Comparison of ENCODE assay signal across 1 cellular context in genomic region chrX:131201986-131202385, GRCh38.
A peak's percentile ranks its signal among the peaks of the same experiment; 100 is the strongest.
TF ChIP-seq lines count a peak whose summit lies in the region.

No MANE protein-coding gene starts in this region.

TF ChIP-seq in HepG2, 621 proteins besides CTCF, POLR2A, EP300 and RAD21 (continued from another document and continues in another):
- TF ChIP-seq ZUFSP (CRISPR knock-in tag; IDR thresholded peaks at IDR 0.05; ENCODE audit: borderline replicate concordance) (no peak), POGZ (CRISPR knock-in tag; IDR thresholded peaks at IDR 0.05) (0 out of 2 replicates have a peak, but pooled peaks have one; percentile 20), HNF4G (IDR thresholded peaks at IDR 0.05; ENCODE audit: borderline replicate concordance, low read depth, low read length) (peak; percentile 22; the same call in 1 of the 2 replicates), HNF4G (CRISPR knock-in tag; IDR thresholded peaks at IDR 0.05; ENCODE audit: borderline replicate concordance, low read depth) (no peak), TOE1 (CRISPR knock-in tag; IDR thresholded peaks at IDR 0.05) (no peak), ZNF280B (CRISPR knock-in tag; IDR thresholded peaks at IDR 0.05; ENCODE audit: borderline replicate concordance) (no peak), SMYD3 (CRISPR knock-in tag; IDR thresholded peaks at IDR 0.05) (no peak), ZNF619 (CRISPR knock-in tag; IDR thresholded peaks at IDR 0.05) (no peak), CBFB (CRISPR knock-in tag; IDR thresholded peaks at IDR 0.05) (no peak), ZNF280D (CRISPR knock-in tag; IDR thresholded peaks at IDR 0.05) (no peak), ZBTB4 (CRISPR knock-in tag; IDR thresholded peaks at IDR 0.05; ENCODE audit: borderline replicate concordance) (no peak), SSRP1 (CRISPR knock-in tag; IDR thresholded peaks at IDR 0.05) (no peak), ZNF20 (CRISPR knock-in tag; IDR thresholded peaks at IDR 0.05) (no peak), MAFG (CRISPR knock-in tag; IDR thresholded peaks at IDR 0.05) (no peak), PATZ1 (CRISPR knock-in tag; IDR thresholded peaks at IDR 0.05) (0 out of 2 replicates have a peak, but pooled peaks have one; percentile 20), SIX4 (CRISPR knock-in tag; IDR thresholded peaks at IDR 0.05) (no peak), STAG1 (CRISPR knock-in tag; IDR thresholded peaks at IDR 0.05) (no peak), ATF5 (CRISPR knock-in tag; IDR thresholded peaks at IDR 0.05; ENCODE audit: low read depth) (no peak), ARNT2 (CRISPR knock-in tag; IDR thresholded peaks at IDR 0.05; ENCODE audit: low read depth) (no peak), THYN1 (CRISPR knock-in tag; IDR thresholded peaks at IDR 0.05; ENCODE audit: borderline replicate concordance, low read depth) (no peak), CHD4 (IDR thresholded peaks at IDR 0.05; ENCODE audit: borderline replicate concordance, low read length) (no peak), CCAR2 (optimal IDR thresholded peaks at IDR 0.05; ENCODE audit: low read depth, low read length) (no peak), HNF1A (IDR thresholded peaks at IDR 0.05; ENCODE audit: low read depth) (no peak), HNF1A (CRISPR knock-in tag; IDR thresholded peaks at IDR 0.05; ENCODE audit: borderline replicate concordance) (no peak), KDM6A (CRISPR knock-in tag; IDR thresholded peaks at IDR 0.05; ENCODE audit: low read depth) (no peak), ZSCAN31 (CRISPR knock-in tag; IDR thresholded peaks at IDR 0.05; ENCODE audit: low read depth) (no peak), ZNF589 (CRISPR knock-in tag; conservative IDR thresholded peaks at IDR 0.05) (no peak), SMC3 (IDR thresholded peaks at IDR 0.05; ENCODE audit: low read length) (no peak), MBD4 (IDR thresholded peaks at IDR 0.05; ENCODE audit: borderline replicate concordance, low read length) (no peak), ZSCAN12 (CRISPR knock-in tag; IDR thresholded peaks at IDR 0.05) (no peak), ZFP36L1 (CRISPR knock-in tag; IDR thresholded peaks at IDR 0.05) (no peak), TRIM22 (IDR thresholded peaks at IDR 0.05) (no peak), FOXA1 (IDR thresholded peaks at IDR 0.05) (no peak), FOXA1 (CRISPR knock-in tag; IDR thresholded peaks at IDR 0.05) (peak; percentile 60), NR1H2 (CRISPR knock-in tag; IDR thresholded peaks at IDR 0.05; ENCODE audit: borderline replicate concordance, low read depth) (no peak), PRDM15 (CRISPR knock-in tag; IDR thresholded peaks at IDR 0.05) (peak; percentile 88), RCOR2 (CRISPR knock-in tag; IDR thresholded peaks at IDR 0.05) (no peak), ZNF761 (CRISPR knock-in tag; conservative IDR thresholded peaks at IDR 0.05) (no peak), ZNF296 (CRISPR knock-in tag; conservative IDR thresholded peaks at IDR 0.05) (no peak), TAF1 (CRISPR knock-in tag; IDR thresholded peaks at IDR 0.05) (no peak), NFE2L2 (IDR thresholded peaks at IDR 0.05; ENCODE audit: low read length) (no peak), ZNF326 (CRISPR knock-in tag; IDR thresholded peaks at IDR 0.05; ENCODE audit: borderline replicate concordance) (no peak)
